In the genomic region with DNA sequence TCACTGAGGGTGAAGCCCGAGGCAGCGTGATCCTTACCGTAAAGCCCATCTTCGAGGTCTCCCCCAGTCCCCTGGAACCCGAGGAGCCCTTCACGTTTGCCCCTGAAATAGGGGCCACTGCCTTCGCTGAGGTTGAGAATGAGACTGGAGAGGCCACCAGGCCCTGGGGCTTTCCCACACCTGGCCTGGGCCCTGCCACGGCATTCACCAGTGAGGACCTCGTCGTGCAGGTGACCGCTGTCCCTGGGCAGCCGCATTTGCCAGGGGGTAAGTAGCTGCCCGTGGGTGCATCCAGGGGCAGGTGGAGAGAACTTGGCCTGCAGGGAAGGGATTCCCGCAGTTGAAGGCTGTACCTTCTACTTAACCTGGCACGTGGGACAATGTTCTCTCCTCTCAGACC, we compare ENCODE assay signal across 37 cellular contexts. TPM values are rescaled to one million over a fixed set of nuclear protein-coding genes. Genes with fewer than 3 reads are reported as not detected.
"Had no signal": no experiment of that assay in that cellular context is flagged by ENCODE, and none has a peak within 500 bp of the region (broad histone marks: within the 10 kb centered on the region; RNA-seq: fewer than 3 reads in every experiment).

No MANE protein-coding gene starts in this region.

- DNase-seq: Karpas-422, Kasumi-1, MG63, MM.1S, MV-4-11, NCI-H1048, NCI-H1092, NCI-H1092 treated with DMSO at 0.1 percent for 48 hours, NCI-H1105, NCI-H1105 treated with DMSO at 0.1 percent for 48 hours, NCI-H1417, NCI-H1417 treated with DMSO at 0.1 percent for 48 hours, NCI-H1436, NCI-H1436 treated with DMSO at 0.1 percent for 48 hours, NCI-H146, NCI-H1694, NCI-H1694 treated with DMSO at 0.1 percent for 48 hours, NCI-H187, NCI-H187 treated with DMSO at 0.1 percent for 48 hours, NCI-H1930, NCI-H2029, NCI-H2029 treated with DMSO at 0.1 percent for 48 hours, NCI-H2081, NCI-H2081 treated with DMSO at 0.1 percent for 48 hours, NCI-H2107, NCI-H2171, NCI-H2171 treated with DMSO at 0.1 percent for 48 hours, NCI-H2227 treated with DMSO at 0.1 percent for 48 hours, NCI-H226, NCI-H345, NCI-H446, NCI-H446 treated with DMSO at 0.1 percent for 48 hours, NCI-H510A, NCI-H510A treated with DMSO at 0.1 percent for 48 hours had no signal

- H3K36me3 ChIP-seq: MG63 had no signal

- H3K4me3 ChIP-seq: MG63 had no signal

- H3K27me3 ChIP-seq: MG63 had no signal

- H3K9me3 ChIP-seq: MG63 had no signal

RNA-seq across cellular contexts. Expression of gene ACAN, which starts 42.4 kb away (rescaled TPM):
- total RNA-seq: M059J, MCF 10A, NCI-H460 had no signal
